Comparison of ENCODE assay signal across 12 cellular contexts in the genomic region with DNA sequence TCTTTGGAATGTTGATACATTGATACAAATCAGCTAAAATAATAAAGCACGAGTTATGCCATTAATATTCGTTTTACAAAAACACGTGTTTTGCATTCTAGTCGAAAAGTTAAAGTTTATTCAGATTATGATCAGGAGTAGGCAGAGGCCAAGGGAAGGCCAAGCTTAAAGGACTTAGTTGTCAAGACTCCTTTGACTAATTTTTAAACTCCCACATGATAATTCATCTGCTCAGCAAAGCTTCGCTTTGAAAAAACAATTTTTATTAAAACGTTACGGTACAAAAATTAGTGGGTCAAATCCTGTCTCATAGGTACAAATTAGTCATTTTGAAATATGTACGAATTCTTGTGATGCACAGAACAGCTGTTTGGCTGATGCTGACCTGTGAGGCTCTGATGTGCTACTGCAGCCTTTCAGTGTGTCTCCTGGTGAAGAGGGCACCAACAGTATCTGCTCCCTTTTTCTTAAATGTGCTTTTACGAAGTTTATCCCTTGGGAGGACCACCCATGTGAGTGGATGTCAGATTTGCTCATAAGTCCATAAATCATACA. TPM values are rescaled to one million over a fixed set of nuclear protein-coding genes. Genes with fewer than 3 reads are reported as not detected.
DNase-seq lines count a peak whose midpoint lies in the region; ATAC-seq, FAIRE-seq and TF ChIP-seq lines count a peak whose summit lies in the region.
"Had no signal": no experiment of that assay in that cellular context is flagged by ENCODE, and none has a peak within 500 bp of the region (broad histone marks: within the 10 kb centered on the region; RNA-seq: fewer than 3 reads in every experiment).

No MANE protein-coding gene starts in this region.

- H3K79me2 ChIP-seq in Karpas-422 (ENCODE audit: low read length) = peaks cover 94% of the 10 kb centered on the region

- H2AFZ ChIP-seq in Karpas-422 (ENCODE audit: low read length) = no peak overlapping the region

- H3K4me1 Mint-ChIP-seq in T-helper 2 cell treated with Interferon-gamma antibody and Interleukin-4, amounts not matched to agents 5 μg/mL and 100 μg/mL, for 36 hours (ENCODE audit: low read depth) = peaks cover 10% of the 10 kb centered on the region

- intact Hi-C loops in breast epithelium (cut with DNase I; ENCODE audit: low total_unique reads) = no loop called here

- H3K27ac ChIP-seq in Karpas-422 (ENCODE audit: low read length) (peak overlapping the region; percentile 59), right atrium auricular region (no peak overlapping the region), breast epithelium (no peak overlapping the region)
- H3K27ac ChIP-seq: spleen had no signal

- H3K36me3 ChIP-seq in Karpas-422 (ENCODE audit: insufficient read depth, low read length) (peaks cover 67% of the 10 kb centered on the region), right atrium auricular region (no peaks in the 10 kb centered on the region), breast epithelium (no peaks in the 10 kb centered on the region)
- H3K36me3 ChIP-seq: spleen had no signal

- H3K27me3 Mint-ChIP-seq in T-helper 2 cell treated with Interferon-gamma antibody and Interleukin-4, amounts not matched to agents 5 μg/mL and 100 μg/mL, for 36 hours (ENCODE audit: low read depth) = no peaks in the 10 kb centered on the region
- H3K27me3 Mint-ChIP-seq: B cell had no signal

- ATAC-seq in GM18498 (IDR thresholded peaks at IDR 0.05; ENCODE audit: unreplicated experiment) (peak; percentile 69), HG02852 (IDR thresholded peaks at IDR 0.05; ENCODE audit: unreplicated experiment) (peak; percentile 85)

- no peaks in the 10 kb centered on the region for H3K9me3 Mint-ChIP-seq in T-helper 2 cell treated with Interferon-gamma antibody and Interleukin-4, amounts not matched to agents 5 μg/mL and 100 μg/mL, for 36 hours

- H3K27me3 ChIP-seq in Karpas-422 (ENCODE audit: low read length) = no peaks in the 10 kb centered on the region
- no peaks in the 10 kb centered on the region for H3K27me3 ChIP-seq in right atrium auricular region
- H3K27me3 ChIP-seq in breast epithelium = no peaks in the 10 kb centered on the region
- H3K27me3 ChIP-seq: spleen had no signal

- no peak overlapping the region for H3K4me2 ChIP-seq in Karpas-422 (ENCODE audit: low read depth, low read length, poor library complexity, severe bottlenecking)

- H3K4me3 ChIP-seq in Karpas-422 (ENCODE audit: low read length) = no peak overlapping the region
- no peak overlapping the region for H3K4me3 ChIP-seq in right atrium auricular region
- no peak overlapping the region for H3K4me3 ChIP-seq in breast epithelium
- H3K4me3 ChIP-seq: spleen had no signal

- no peak overlapping the region for H3K4me3 Mint-ChIP-seq in T-helper 2 cell treated with Interferon-gamma antibody and Interleukin-4, amounts not matched to agents 5 μg/mL and 100 μg/mL, for 36 hours
- H3K4me3 Mint-ChIP-seq: B cell had no signal

- no peak overlapping the region for H3K27ac Mint-ChIP-seq in T-helper 2 cell treated with Interferon-gamma antibody and Interleukin-4, amounts not matched to agents 5 μg/mL and 100 μg/mL, for 36 hours
- H3K27ac Mint-ChIP-seq: activated T-helper 2 cell treated with anti-CD3 and anti-CD28 coated beads, Interferon-gamma antibody, Interleukin-2, Interleukin-4, amounts not matched to agents 10 μg/mL and 5 μg/mL and 100 μg/mL, durations not matched to agents 14 hours and 24 hours and 36 hours; B cell had no signal

- DNase-seq in GM19239 (ENCODE audit: insufficient read length, low spot score) (no peak), Karpas-422 (peak; percentile 46), right atrium auricular region (ENCODE audit: low spot score) (no peak), NCI-H446 treated with DMSO at 0.1 percent for 48 hours (lab: John Stamatoyannopoulos, UW) (no peak), breast epithelium (ENCODE audit: low spot score in 2 of 2) (no peak)
- DNase-seq in T-helper 2 cell treated with Interferon-gamma antibody and Interleukin-4, amounts not matched to agents 5 μg/mL and 100 μg/mL, for 36 hours (ENCODE audit: low spot score) = no peak
- DNase-seq: KBM-7, spleen had no signal

- FAIRE-seq in GM19239 (lab: Jason Lieb, UNC) = peak; percentile 31

- H3K4me1 ChIP-seq in Karpas-422 (ENCODE audit: low read length) (peaks cover 88% of the 10 kb centered on the region), right atrium auricular region (no peaks in the 10 kb centered on the region), breast epithelium (no peaks in the 10 kb centered on the region)

- no peak for TF ChIP-seq CTCF in right atrium auricular region (IDR thresholded peaks at IDR 0.05)
- TF ChIP-seq CTCF in breast epithelium (IDR thresholded peaks at IDR 0.05) = no peak

- H4K20me1 ChIP-seq in Karpas-422 (ENCODE audit: insufficient read depth, low read depth, low read length) = no peaks in the 10 kb centered on the region

- peaks cover 1% of the 10 kb centered on the region for H3K36me3 Mint-ChIP-seq in T-helper 2 cell treated with Interferon-gamma antibody and Interleukin-4, amounts not matched to agents 5 μg/mL and 100 μg/mL, for 36 hours (ENCODE audit: low read depth)

- TF ChIP-seq POLR2A in breast epithelium (IDR thresholded peaks at IDR 0.05) = no peak

- no peaks in the 10 kb centered on the region for H3K9me2 ChIP-seq in Karpas-422 (replicated peaks; ENCODE audit: insufficient read depth, low read length)

- no peak overlapping the region for H3K9ac ChIP-seq in Karpas-422 (ENCODE audit: low read length)

- H3K9me3 ChIP-seq in Karpas-422 (ENCODE audit: low read length) = no peaks in the 10 kb centered on the region
- H3K9me3 ChIP-seq in right atrium auricular region = no peaks in the 10 kb centered on the region
- no peaks in the 10 kb centered on the region for H3K9me3 ChIP-seq in breast epithelium
- H3K9me3 ChIP-seq: spleen had no signal

RNA-seq across cellular contexts. Expression of gene NR3C1, which starts 23.0 kb away (rescaled TPM):
- 189 and 364 TPM in 2 replicates for total RNA-seq in Karpas-422 (2014; rRNA removed; shearing (Covaris generic); ENCODE audit: low replicate concordance)
- total RNA-seq in right atrium auricular region (10 to 100 TPM; 30.3 to 38.9 TPM), breast epithelium (100 to 1,000 TPM in 1 of 3 donors, 10 to 100 TPM in 2; 51.1 to 122 (median 69.7) TPM)
